In genomic region chr6:89353702-89354392, GRCh38 we compare ENCODE assay signal across 9 cellular contexts. TPM values are rescaled to one million over a fixed set of nuclear protein-coding genes. Genes with fewer than 3 reads are reported as not detected.
DNase-seq lines count a peak whose midpoint lies in the region; ATAC-seq and TF ChIP-seq lines count a peak whose summit lies in the region.
"Had no signal": no experiment of that assay in that cellular context is flagged by ENCODE, and none has a peak within 500 bp of the region (broad histone marks: within the 10 kb centered on the region; RNA-seq: fewer than 3 reads in every experiment).

No MANE protein-coding gene starts in this region.

- no peak overlapping the region for H3K4me3 ChIP-seq in Panc1 (ENCODE audit: low read depth in 2 of 2, low read length in 2 of 2)

- in situ Hi-C loops in Panc1 (cut with HindIII; ENCODE audit: low pct_unique_long_range_greater_than_20kb, low sequenced_read_pairs): no loop called here

- peak overlapping the region; percentile 93 to 98 (median 95) for H3K27ac Mint-ChIP-seq in nephron

- DNase-seq in GM10248 (ENCODE audit: extremely low spot score) (peak; percentile 48), Panc1 (ENCODE audit: low read depth, low spot score) (no peak), mucosa of gallbladder (ENCODE audit: low spot score) (no peak), posterior cingulate gyrus (no peak)
- no peak for DNase-seq in activated CD4-positive, CD25-positive, alpha-beta regulatory T cell treated with anti-CD3 and anti-CD28 coated beads, Interleukin-2, amount 50 U/mL, for 72 hours
- DNase-seq in activated effector memory CD4-positive, alpha-beta T cell treated with Interleukin-2 at 50 U/mL for 16 hours: no peak
- DNase-seq: foreskin fibroblast had no signal

- peaks cover 7% of the 10 kb centered on the region for H3K36me3 Mint-ChIP-seq in nephron (ENCODE audit: low read depth)

- TF ChIP-seq CTCF in GM10248 (IDR thresholded peaks at IDR 0.05; ENCODE audit: control extremely low read depth, extremely low read depth, low read depth, missing control alignments) (no peak), Panc1 (IDR thresholded peaks at IDR 0.05) (no peak), nephron (IDR thresholded peaks at IDR 0.05; ENCODE audit: unreplicated experiment in 3 of 3) (no peak)

- no peaks in the 10 kb centered on the region for H3K9me3 ChIP-seq in Panc1 (ENCODE audit: control insufficient read depth, insufficient read depth, low read depth, low read length)

- H3K4me1 Mint-ChIP-seq in nephron: peaks cover 44% of the 10 kb centered on the region

- peaks cover 13% of the 10 kb centered on the region for H3K4me1 ChIP-seq in Panc1 (ENCODE audit: control insufficient read depth, insufficient read depth, low read length)

- no TSS peak for BruUV-seq in Panc1 (replicated peaks; lab: Mats Ljungman, UMichigan)

- peaks cover 6% of the 10 kb centered on the region for H3K27me3 Mint-ChIP-seq in nephron (ENCODE audit: low read depth)

- H3K4me3 Mint-ChIP-seq in nephron: peak overlapping the region; percentile 75 to 91 (median 85)

- ATAC-seq in HG03175 (IDR thresholded peaks at IDR 0.05; ENCODE audit: unreplicated experiment) (peak; percentile 17), Panc1 (no peak)

- CTCF ChIA-PET in GM10248 (lab: Yijun Ruan, JAX) (interaction anchor here (1.0 to 10.5 kb wide), 5 partner anchors 14 to 255 kb away, joined by 3 to 75 read pairs (median 4); no protein-coding TSS in a partner anchor), Panc1 (lab: Charles Lee) (no interaction called here)

- H3K36me3 ChIP-seq in Panc1 (ENCODE audit: control insufficient read depth, insufficient read depth, low read length): no peaks in the 10 kb centered on the region

- 0 out of 2 replicates have a peak overlapping the region, but pooled peaks have one; percentile 77 for H3K27ac ChIP-seq in Panc1 (ENCODE audit: low read length)

- H3K27me3 ChIP-seq in Panc1 (ENCODE audit: control insufficient read depth, insufficient read depth, low read length): no peaks in the 10 kb centered on the region

- POLR2A ChIA-PET in GM10248 (lab: Yijun Ruan, JAX): interaction anchor here (0.6 to 1.0 kb wide), 2 partner anchors 8 to 38 kb away, joined by 3 to 4 read pairs; no protein-coding TSS in a partner anchor
- POLR2A ChIA-PET in Panc1 (lab: Charles Lee): interaction anchor here (0.6 kb wide), 1 partner anchor 48 kb away, joined by 5 read pairs; no protein-coding TSS in a partner anchor

- intact Hi-C loops in Panc1 (cut with micrococcal nuclease; ENCODE audit: unreplicated experiment) (no loop called here), posterior cingulate gyrus (cut with DNase I) (loop anchor here (5.0 to 10.0 kb wide), 4 partner anchors 58 to 461 kb away; partner anchors contain the start of genes MDN1, RNGTT and RRAGD)

- H3K9me3 Mint-ChIP-seq in nephron: no peaks in the 10 kb centered on the region

RNA-seq across cellular contexts. Expression of gene UBE2J1, which starts 1.3 kb away (rescaled TPM):
- total RNA-seq in Panc1 (2021; ENCODE audit: unreplicated experiment) (30.5 TPM), mucosa of gallbladder (32.5 TPM)
- polyA plus RNA-seq in Panc1 (2012; ENCODE audit: insufficient read length): 20.2 TPM

RNA-seq across cellular contexts. Expression of gene GABRR2, which starts 38.7 kb away (rescaled TPM):
- 0.18 TPM for total RNA-seq in Panc1 (2021; ENCODE audit: unreplicated experiment)
- polyA plus RNA-seq in Panc1 (2012; ENCODE audit: insufficient read length): 0.30 TPM
- 0.92 TPM for total RNA-seq in mucosa of gallbladder

RNA-seq across cellular contexts. Expression of gene RRAGD, which starts 58.2 kb away (rescaled TPM):
- total RNA-seq in Panc1 (2021; ENCODE audit: unreplicated experiment): 27.8 TPM
- polyA plus RNA-seq in Panc1 (2012; ENCODE audit: insufficient read length): 10.4 TPM
- 19.8 TPM for total RNA-seq in mucosa of gallbladder
